23 cellular contexts compared by ENCODE assay signal in genomic region chr6:105038259-105038658, GRCh38.
DNase-seq lines count a peak whose midpoint lies in the region; TF ChIP-seq lines count a peak whose summit lies in the region.
"Had no signal": no experiment of that assay in that cellular context is flagged by ENCODE, and none has a peak within 500 bp of the region (broad histone marks: within the 10 kb centered on the region; RNA-seq: fewer than 3 reads in every experiment).

No MANE protein-coding gene starts in this region.

- H3K4me3 Mint-ChIP-seq in endodermal cell = no peak overlapping the region
- H3K4me3 Mint-ChIP-seq in nephron = no peak overlapping the region
- H3K4me3 Mint-ChIP-seq: activated B cell treated with CpG ODN at 0.5 μM for 24 hours; activated CD8-positive, alpha-beta T cell treated with anti-CD3 and anti-CD28 coated beads for 36 hours; activated naive CD4-positive, alpha-beta T cell treated with anti-CD3 and anti-CD28 coated beads, Interleukin-2, amount 50 U/mL, for 24 hours; activated T-cell treated with anti-CD3 and anti-CD28 coated beads, Interleukin-2, amount 50 U/mL, for 4 hours; CD4-positive, alpha-beta memory T cell; memory B cell had no signal

- H3K27ac Mint-ChIP-seq in endodermal cell = peak overlapping the region; percentile 65
- peak overlapping the region in 2 of 3 experiments; percentile 22 to 57 for H3K27ac Mint-ChIP-seq in nephron
- H3K27ac Mint-ChIP-seq: activated B cell treated with CpG ODN at 0.5 μM for 24 hours; activated CD8-positive, alpha-beta T cell treated with anti-CD3 and anti-CD28 coated beads for 36 hours; activated naive CD4-positive, alpha-beta T cell treated with anti-CD3 and anti-CD28 coated beads, Interleukin-2, amount 50 U/mL, for 24 hours; CD4-positive, alpha-beta memory T cell; memory B cell had no signal

- no peak overlapping the region for H3K27ac ChIP-seq in HEK293 (ENCODE audit: extremely low read depth, low read depth, low read length)
- H3K27ac ChIP-seq in endodermal cell (ENCODE audit: low read depth, low read length) = peak overlapping the region; percentile 5
- H3K27ac ChIP-seq: hepatocyte, psoas muscle, SK-N-MC, spleen had no signal

- H3K36me3 ChIP-seq in BE2C = peaks cover 4% of the 10 kb centered on the region
- no peaks in the 10 kb centered on the region; a peak in 1 of 3 replicates for H3K36me3 ChIP-seq in HEK293 (ENCODE audit: control insufficient read depth in 2 of 2, insufficient read depth in 1 of 2, low read length in 2 of 2)
- no peaks in the 10 kb centered on the region for H3K36me3 ChIP-seq in endodermal cell (ENCODE audit: control insufficient read depth, insufficient read depth, low read length)
- H3K36me3 ChIP-seq: spleen had no signal

- H3K27me3 ChIP-seq in BE2C (no peaks in the 10 kb centered on the region), endodermal cell (ENCODE audit: control insufficient read depth, insufficient read depth, low read length, poor library complexity, severe bottlenecking) (no peaks in the 10 kb centered on the region)
- H3K27me3 ChIP-seq: hepatocyte, spleen had no signal

- H3K9me3 ChIP-seq in BE2C (no peaks in the 10 kb centered on the region), HEK293 (ENCODE audit: control insufficient read depth, insufficient read depth, low read depth, low read length) (no peaks in the 10 kb centered on the region), endodermal cell (ENCODE audit: control insufficient read depth, low read length) (no peaks in the 10 kb centered on the region)
- H3K9me3 ChIP-seq: psoas muscle, spleen had no signal

- no peak overlapping the region for H3K4me3 ChIP-seq in BE2C (ENCODE audit: low read depth, low read length)
- no peak overlapping the region for H3K4me3 ChIP-seq in HEK293 (ENCODE audit: low read depth, low read length)
- no peak overlapping the region for H3K4me3 ChIP-seq in endodermal cell (ENCODE audit: low read length)
- H3K4me3 ChIP-seq: hepatocyte, psoas muscle, SK-N-MC, spleen had no signal

- H3K4me1 Mint-ChIP-seq in endodermal cell = peaks cover 21% of the 10 kb centered on the region
- H3K4me1 Mint-ChIP-seq in nephron = peaks cover 7% of the 10 kb centered on the region
- H3K4me1 Mint-ChIP-seq: activated B cell treated with CpG ODN at 0.5 μM for 24 hours; activated naive CD4-positive, alpha-beta T cell treated with anti-CD3 and anti-CD28 coated beads, Interleukin-2, amount 50 U/mL, for 24 hours; CD4-positive, alpha-beta memory T cell; memory B cell had no signal

- 18 to 89% methylated on average over 1 to 2 of the region's 2 CpGs for WGBS in endodermal cell (ENCODE audit: insufficient coverage in 1 of 2, insufficient read length in 1 of 2), 2 experiments

- POLR2A ChIA-PET in HEK293 (lab: Yijun Ruan, JAX) = no interaction called here

- H3K4me1 ChIP-seq in BE2C (peaks cover 16% of the 10 kb centered on the region), HEK293 (ENCODE audit: control insufficient read depth, insufficient read depth, low read length) (peaks cover 12% of the 10 kb centered on the region), endodermal cell (ENCODE audit: control insufficient read depth, insufficient read depth, low read length) (peaks cover 2% of the 10 kb centered on the region)
- H3K4me1 ChIP-seq: psoas muscle, spleen had no signal

- DNase-seq in BE2C (peak; percentile 21), endodermal cell (peak; percentile 70), NCI-H2196 (lab: John Stamatoyannopoulos, UW; ENCODE audit: unreplicated experiment) (no peak), activated gamma-delta T cell (lab: John Stamatoyannopoulos, UW) (no peak), LoVo (ENCODE audit: low spot score) (no peak)
- no peak for DNase-seq in activated CD4-positive, alpha-beta T cell treated with anti-CD3 and anti-CD28 coated beads, Interleukin-2, amount 50 U/mL, for 4 hours
- DNase-seq: activated B cell treated with CpG ODN at 0.5 μM for 24 hours; activated CD8-positive, alpha-beta T cell treated with anti-CD3 and anti-CD28 coated beads for 36 hours; activated T-cell treated with anti-CD3 and anti-CD28 coated beads, Interleukin-2, amount 50 U/mL, for 4 hours; CD4-positive, alpha-beta memory T cell; kidney; MM.1S; NCI-H1694; NCI-H774; PC-3; psoas muscle; spleen had no signal

- CTCF ChIA-PET in HEK293 (lab: Yijun Ruan, JAX) = no interaction called here

- TF ChIP-seq CTCF in BE2C (IDR thresholded peaks at IDR 0.05; ENCODE audit: low read depth, low read length) (no peak), HEK293 (tag by site-specific recombination; IDR thresholded peaks at IDR 0.05) (no peak), endodermal cell (conservative IDR thresholded peaks at IDR 0.05) (peak; percentile 21), nephron (IDR thresholded peaks at IDR 0.05; ENCODE audit: unreplicated experiment in 3 of 3) (no peak)

- H3K27me3 Mint-ChIP-seq in endodermal cell (ENCODE audit: insufficient read depth) = no peaks in the 10 kb centered on the region
- H3K27me3 Mint-ChIP-seq in nephron (ENCODE audit: low read depth) = no peaks in the 10 kb centered on the region
- H3K27me3 Mint-ChIP-seq: memory B cell had no signal

- H3K9ac ChIP-seq in endodermal cell (ENCODE audit: extremely low read depth, low read length, poor library complexity, severe bottlenecking) = no peak overlapping the region

- H3K9me3 Mint-ChIP-seq in endodermal cell = no peaks in the 10 kb centered on the region
- H3K9me3 Mint-ChIP-seq in nephron = no peaks in the 10 kb centered on the region
- H3K9me3 Mint-ChIP-seq: activated B cell treated with CpG ODN at 0.5 μM for 24 hours; activated CD8-positive, alpha-beta T cell treated with anti-CD3 and anti-CD28 coated beads for 36 hours; activated naive CD4-positive, alpha-beta T cell treated with anti-CD3 and anti-CD28 coated beads, Interleukin-2, amount 50 U/mL, for 24 hours; activated T-cell treated with anti-CD3 and anti-CD28 coated beads, Interleukin-2, amount 50 U/mL, for 4 hours; CD4-positive, alpha-beta memory T cell; memory B cell had no signal

- H3K36me3 Mint-ChIP-seq in endodermal cell (ENCODE audit: low read depth) (no peaks in the 10 kb centered on the region), nephron (ENCODE audit: low read depth) (peaks cover 3% of the 10 kb centered on the region)
- H3K36me3 Mint-ChIP-seq: activated naive CD4-positive, alpha-beta T cell treated with anti-CD3 and anti-CD28 coated beads, Interleukin-2, amount 50 U/mL, for 24 hours; CD4-positive, alpha-beta memory T cell; memory B cell had no signal

TF ChIP-seq in HEK293, 187 proteins besides CTCF, POLR2A, EP300 and RAD21:
- TF ChIP-seq KLF10 (tag by site-specific recombination; IDR thresholded peaks at IDR 0.05) = no peak
- TF ChIP-seq ZNF701 (tag by site-specific recombination; IDR thresholded peaks at IDR 0.05) = no peak
- TF ChIP-seq ZBTB17 (tag by site-specific recombination; IDR thresholded peaks at IDR 0.05) = peak; percentile 50; the same call in 1 of the 2 replicates
- no peak for TF ChIP-seq ZNF555 (tag by site-specific recombination; conservative IDR thresholded peaks at IDR 0.05)
- no peak for TF ChIP-seq SP3 (tag by site-specific recombination; IDR thresholded peaks at IDR 0.05)
- no peak for TF ChIP-seq ZNF133 (tag by site-specific recombination; IDR thresholded peaks at IDR 0.05)
- TF ChIP-seq OVOL3 (tag by site-specific recombination; IDR thresholded peaks at IDR 0.05) = no peak

Comparison
In these comparisons a context has a peak if more than half of its experiments do, and no peak if none do; other contexts are left out.
1. DNase-seq: peak in BE2C (single experiment) and endodermal cell (single experiment); none in NCI-H2196 (single experiment), activated gamma-delta T cell (single experiment), LoVo (single experiment) and activated CD4-positive, alpha-beta T cell treated with anti-CD3 and anti-CD28 coated beads, Interleukin-2, amount 50 U/mL, for 4 hours (0 of 2).